ENCODE assay signal across 10 cellular contexts in the genomic region with DNA sequence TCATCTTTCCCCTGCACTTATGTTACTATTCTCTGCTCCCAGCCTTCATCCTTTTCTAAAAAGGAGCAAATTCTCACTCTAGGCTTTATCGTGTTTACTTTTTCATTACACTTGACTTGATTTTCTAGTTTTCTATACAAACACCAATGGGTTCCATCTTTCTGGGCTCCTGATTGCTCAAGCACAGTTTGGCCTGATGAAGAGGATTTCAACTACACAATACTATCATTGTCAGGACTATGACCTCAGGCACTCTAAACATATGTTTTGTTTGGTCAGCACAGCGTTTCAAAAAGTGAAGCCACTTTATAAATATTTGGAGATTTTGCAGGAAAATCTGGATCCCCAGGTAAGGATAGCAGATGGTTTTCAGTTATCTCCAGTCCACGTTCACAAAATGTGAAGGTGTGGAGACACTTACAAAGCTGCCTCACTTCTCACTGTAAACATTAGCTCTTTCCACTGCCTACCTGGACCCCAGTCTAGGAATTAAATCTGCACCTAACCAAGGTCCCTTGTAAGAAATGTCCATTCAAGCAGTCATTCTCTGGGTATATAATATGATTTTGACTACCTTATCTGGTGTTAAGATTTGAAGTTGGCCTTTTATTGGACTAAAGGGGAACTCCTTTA.
DNase-seq lines count a peak whose midpoint lies in the region; ATAC-seq, FAIRE-seq and TF ChIP-seq lines count a peak whose summit lies in the region.
"Had no signal": no experiment of that assay in that cellular context is flagged by ENCODE, and none has a peak within 500 bp of the region (broad histone marks: within the 10 kb centered on the region; RNA-seq: fewer than 3 reads in every experiment).

No MANE protein-coding gene starts in this region.

- no peak overlapping the region for H3K4me2 ChIP-seq in A549

- peaks cover 51% of the 10 kb centered on the region for H3K36me3 ChIP-seq in CD8-positive, alpha-beta memory T cell (ENCODE audit: insufficient read depth, low read length)
- H3K36me3 ChIP-seq: prostate gland had no signal

- ATAC-seq in A549, result no peak
- ATAC-seq in naive B cell (ENCODE audit: low read depth in 2 of 2), result no peak
- no peak for ATAC-seq in HG02884 (IDR thresholded peaks at IDR 0.05; ENCODE audit: unreplicated experiment)
- no peak for ATAC-seq in GM21723 (IDR thresholded peaks at IDR 0.05; ENCODE audit: unreplicated experiment)
- no peak for ATAC-seq in GM18870 (IDR thresholded peaks at IDR 0.05; ENCODE audit: unreplicated experiment)

- no peak for TF ChIP-seq CTCF in A549 (IDR thresholded peaks at IDR 0.05)

- FAIRE-seq in A549 (lab: Jason Lieb, UNC), result no peak

- H3K27ac ChIP-seq in A549, result peak overlapping the region; percentile 59 to 77
- H3K27ac ChIP-seq in CD8-positive, alpha-beta memory T cell (ENCODE audit: low read depth, low read length), result no peak overlapping the region
- H3K27ac ChIP-seq: prostate gland, SK-N-MC had no signal

- no peak for TF ChIP-seq RAD21 in A549 (conservative IDR thresholded peaks at IDR 0.05 in 1 of 2, IDR thresholded peaks at IDR 0.05 in 1 of 2)

- no peaks in the 10 kb centered on the region for H3K9me3 ChIP-seq in A549
- H3K9me3 ChIP-seq in CD8-positive, alpha-beta memory T cell (ENCODE audit: low read length), result no peaks in the 10 kb centered on the region
- H3K9me3 ChIP-seq: prostate gland had no signal

- POLR2A ChIA-PET in A549 (lab: Yijun Ruan, JAX), result no interaction called here
- POLR2A ChIA-PET in CD8-positive, alpha-beta memory T cell (lab: Charles Lee), result interaction anchor here (0.5 kb wide), 1 partner anchor 92 kb away, joined by 5 read pairs; no protein-coding TSS in a partner anchor

- WGBS in A549 (ENCODE audit: missing lambda C conversion rate), result 69% methylated on average over 3 of the region's 3 CpGs

- no peaks in the 10 kb centered on the region for H3K9me3 Mint-ChIP-seq in CD8-positive, alpha-beta memory T cell
- H3K9me3 Mint-ChIP-seq in activated naive CD8-positive, alpha-beta T cell treated with anti-CD3 and anti-CD28 coated beads for 36 hours, result peaks cover 2% of the 10 kb centered on the region
- H3K9me3 Mint-ChIP-seq in naive B cell, result no peaks in the 10 kb centered on the region

- no peak for TF ChIP-seq EP300 in A549 (IDR thresholded peaks at IDR 0.05)

- peak overlapping the region in 7 of 8 donors; percentile 1 to 86 (median 62) for H3K27ac Mint-ChIP-seq in CD8-positive, alpha-beta memory T cell
- H3K27ac Mint-ChIP-seq in activated naive CD8-positive, alpha-beta T cell treated with anti-CD3 and anti-CD28 coated beads for 36 hours, result peak overlapping the region; percentile 88
- H3K27ac Mint-ChIP-seq in naive B cell, result peak overlapping the region; percentile 6 to 69 (median 56)

- no peak for TF ChIP-seq POLR2A in A549 (IDR thresholded peaks at IDR 0.05; ENCODE audit: low read length)

- CTCF ChIA-PET in A549 (lab: Yijun Ruan, JAX), result interaction anchor here (0.6 to 5.0 kb wide), 79 partner anchors 8 to 1452 kb away, joined by 3 to 54 read pairs (median 4); a partner anchor contains a TSS
- CTCF ChIA-PET in CD8-positive, alpha-beta memory T cell (lab: Charles Lee), result interaction anchor here (0.6 to 2.8 kb wide), 33 partner anchors 7 to 840 kb away, joined by 3 to 16 read pairs (median 4); a partner anchor contains a TSS

- H3K4me1 ChIP-seq in A549, result peaks cover 51% of the 10 kb centered on the region
- H3K4me1 ChIP-seq in CD8-positive, alpha-beta memory T cell (ENCODE audit: insufficient read depth, low read length), result peaks cover 48% of the 10 kb centered on the region

- peaks cover 4 to 98% (median 38%) of the 10 kb centered on the region in 3 donors for H3K36me3 Mint-ChIP-seq in CD8-positive, alpha-beta memory T cell
- H3K36me3 Mint-ChIP-seq in activated naive CD8-positive, alpha-beta T cell treated with anti-CD3 and anti-CD28 coated beads for 36 hours, result peaks cover 81% of the 10 kb centered on the region
- H3K36me3 Mint-ChIP-seq in naive B cell, result peaks cover 30 to 40% of the 10 kb centered on the region in 2 donors

- H3K4me1 Mint-ChIP-seq in CD8-positive, alpha-beta memory T cell, result peaks cover 48 to 87% (median 81%) of the 10 kb centered on the region in 3 donors
- peaks cover 87% of the 10 kb centered on the region for H3K4me1 Mint-ChIP-seq in activated naive CD8-positive, alpha-beta T cell treated with anti-CD3 and anti-CD28 coated beads for 36 hours
- peaks cover 52 to 89% (median 79%) of the 10 kb centered on the region in 3 donors for H3K4me1 Mint-ChIP-seq in naive B cell

- H3K27me3 Mint-ChIP-seq in CD8-positive, alpha-beta memory T cell, result no peaks in the 10 kb centered on the region
- no peaks in the 10 kb centered on the region for H3K27me3 Mint-ChIP-seq in activated naive CD8-positive, alpha-beta T cell treated with anti-CD3 and anti-CD28 coated beads for 36 hours
- no peaks in the 10 kb centered on the region for H3K27me3 Mint-ChIP-seq in naive B cell

- H3K27me3 ChIP-seq in CD8-positive, alpha-beta memory T cell (ENCODE audit: insufficient read depth, low read length, poor library complexity, severe bottlenecking), result no peaks in the 10 kb centered on the region

- H3K4me3 Mint-ChIP-seq in CD8-positive, alpha-beta memory T cell, result no peak overlapping the region
- H3K4me3 Mint-ChIP-seq in activated naive CD8-positive, alpha-beta T cell treated with anti-CD3 and anti-CD28 coated beads for 36 hours, result no peak overlapping the region
- no peak overlapping the region for H3K4me3 Mint-ChIP-seq in naive B cell

- DNase-seq in A549 (ENCODE audit: low read depth in 1 of 2, low spot score in 1 of 2) (no peak), naive B cell (no peak)
- DNase-seq in CD8-positive, alpha-beta memory T cell, result no peak
- no peak for DNase-seq in activated naive CD8-positive, alpha-beta T cell treated with anti-CD3 and anti-CD28 coated beads for 36 hours
- no peak for DNase-seq in activated effector memory CD4-positive, alpha-beta T cell treated with Interleukin-2 at 50 U/mL for 16 hours

- H3K4me3 ChIP-seq in A549, result no peak overlapping the region
- H3K4me3 ChIP-seq in CD8-positive, alpha-beta memory T cell (ENCODE audit: low read length), result no peak overlapping the region
- H3K4me3 ChIP-seq: prostate gland, SK-N-MC had no signal

TF ChIP-seq in A549, 52 proteins besides CTCF, POLR2A, EP300 and RAD21:
- no peak for TF ChIP-seq TP53 (CRISPR knock-in tag; IDR thresholded peaks at IDR 0.05)
- TF ChIP-seq JUNB (IDR thresholded peaks at IDR 0.05), result no peak
- no peak for TF ChIP-seq EHF (CRISPR knock-in tag; IDR thresholded peaks at IDR 0.05)
- no peak for TF ChIP-seq FOSB (CRISPR knock-in tag; IDR thresholded peaks at IDR 0.05)
- no peak for TF ChIP-seq JUN (IDR thresholded peaks at IDR 0.05)
- TF ChIP-seq, protein P1, sequence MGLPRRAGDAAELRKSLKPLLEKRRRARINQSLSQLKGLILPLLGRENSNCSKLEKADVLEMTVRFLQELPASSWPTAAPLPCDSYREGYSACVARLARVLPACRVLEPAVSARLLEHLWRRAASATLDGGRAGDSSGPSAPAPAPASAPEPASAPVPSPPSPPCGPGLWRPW (IDR thresholded peaks at IDR 0.05), result no peak
- no peak for TF ChIP-seq EHMT2 (IDR thresholded peaks at IDR 0.05; ENCODE audit: low read depth)
- TF ChIP-seq SMC3 (IDR thresholded peaks at IDR 0.05), result no peak
- TF ChIP-seq MAFK (IDR thresholded peaks at IDR 0.05; ENCODE audit: partially characterized antibody), result no peak
- no peak for TF ChIP-seq HDAC2 (IDR thresholded peaks at IDR 0.05)
- TF ChIP-seq MAZ (IDR thresholded peaks at IDR 0.05; ENCODE audit: borderline replicate concordance, low read depth, low read length), result no peak
- no peak for TF ChIP-seq POLR2AphosphoS2 (conservative IDR thresholded peaks at IDR 0.05; ENCODE audit: low read length)
- TF ChIP-seq, protein P2, sequence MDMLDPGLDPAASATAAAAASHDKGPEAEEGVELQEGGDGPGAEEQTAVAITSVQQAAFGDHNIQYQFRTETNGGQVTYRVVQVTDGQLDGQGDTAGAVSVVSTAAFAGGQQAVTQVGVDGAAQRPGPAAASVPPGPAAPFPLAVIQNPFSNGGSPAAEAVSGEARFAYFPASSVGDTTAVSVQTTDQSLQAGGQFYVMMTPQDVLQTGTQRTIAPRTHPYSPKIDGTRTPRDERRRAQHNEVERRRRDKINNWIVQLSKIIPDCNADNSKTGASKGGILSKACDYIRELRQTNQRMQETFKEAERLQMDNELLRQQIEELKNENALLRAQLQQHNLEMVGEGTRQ (IDR thresholded peaks at IDR 0.05), result no peak
- TF ChIP-seq GATA3 (IDR thresholded peaks at IDR 0.05; ENCODE audit: borderline replicate concordance), result no peak
- TF ChIP-seq HOXB5 (CRISPR knock-in tag; IDR thresholded peaks at IDR 0.05), result no peak
- TF ChIP-seq, protein P3, sequence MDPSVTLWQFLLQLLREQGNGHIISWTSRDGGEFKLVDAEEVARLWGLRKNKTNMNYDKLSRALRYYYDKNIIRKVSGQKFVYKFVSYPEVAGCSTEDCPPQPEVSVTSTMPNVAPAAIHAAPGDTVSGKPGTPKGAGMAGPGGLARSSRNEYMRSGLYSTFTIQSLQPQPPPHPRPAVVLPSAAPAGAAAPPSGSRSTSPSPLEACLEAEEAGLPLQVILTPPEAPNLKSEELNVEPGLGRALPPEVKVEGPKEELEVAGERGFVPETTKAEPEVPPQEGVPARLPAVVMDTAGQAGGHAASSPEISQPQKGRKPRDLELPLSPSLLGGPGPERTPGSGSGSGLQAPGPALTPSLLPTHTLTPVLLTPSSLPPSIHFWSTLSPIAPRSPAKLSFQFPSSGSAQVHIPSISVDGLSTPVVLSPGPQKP (IDR thresholded peaks at IDR 0.05; ENCODE audit: low read depth, low read length), result no peak
- TF ChIP-seq BHLHE40 (IDR thresholded peaks at IDR 0.05; ENCODE audit: low read depth, low read length), result no peak
- TF ChIP-seq FOSL2 (IDR thresholded peaks at IDR 0.05), result no peak
- no peak for TF ChIP-seq FOSL2 (CRISPR knock-in tag; IDR thresholded peaks at IDR 0.05)
